ENCODE assay signal across 22 cellular contexts in the genomic region with DNA sequence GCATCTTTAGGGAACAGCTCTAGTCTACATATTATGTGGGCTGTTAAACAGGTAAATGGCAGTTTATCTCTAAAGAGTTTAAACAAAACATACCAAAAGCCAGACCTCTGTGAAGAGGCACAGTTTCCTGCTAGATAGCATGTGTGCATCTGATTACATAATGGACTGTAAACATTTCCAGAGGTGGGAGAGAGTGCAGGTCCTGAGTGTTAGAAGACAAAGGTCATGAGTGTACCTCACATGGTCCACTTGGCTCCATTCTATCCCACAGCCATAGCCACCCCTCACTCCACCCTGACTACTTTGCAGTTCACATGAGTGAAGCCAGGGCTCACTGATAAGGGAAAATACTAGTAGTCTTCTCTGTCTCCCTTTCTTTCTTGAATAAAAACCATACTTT.
"Had no signal": no experiment of that assay in that cellular context is flagged by ENCODE, and none has a peak within 500 bp of the region (broad histone marks: within the 10 kb centered on the region; RNA-seq: fewer than 3 reads in every experiment).

No MANE protein-coding gene starts in this region.

- ATAC-seq: activated CD4-positive, alpha-beta T cell treated with anti-CD3 and anti-CD28 coated beads for 36 hours; activated CD8-positive, alpha-beta memory T cell treated with anti-CD3 and anti-CD28 coated beads, Interleukin-2, amount 10 ng/mL, durations not matched to agents 7 days and 5 days; activated CD8-positive, alpha-beta T cell treated with anti-CD3 and anti-CD28 coated beads, Interleukin-2, amount 10 ng/mL, durations not matched to agents 7 days and 5 days; activated naive CD8-positive, alpha-beta T cell treated with anti-CD3 and anti-CD28 coated beads, Interleukin-2, amount 50 U/mL, for 24 hours; gastroesophageal sphincter; left lung; natural killer cell; stimulated activated naive B cell treated with anti-CD40 and anti-IgM and Interleukin-4, amounts not matched to agents 10 μg/mL and 1 μg/mL and 100 μg/mL, for 72 hours had no signal

- DNase-seq: activated CD4-positive, alpha-beta T cell treated with anti-CD3 and anti-CD28 coated beads for 36 hours; activated CD4-positive, CD25-positive, alpha-beta regulatory T cell; activated CD8-positive, alpha-beta memory T cell treated with anti-CD3 and anti-CD28 coated beads, Interleukin-2, amount 10 ng/mL, durations not matched to agents 7 days and 5 days; activated CD8-positive, alpha-beta T cell treated with anti-CD3 and anti-CD28 coated beads, Interleukin-2, amount 10 ng/mL, durations not matched to agents 7 days and 5 days; activated naive CD8-positive, alpha-beta T cell treated with anti-CD3 and anti-CD28 coated beads, Interleukin-2, amount 50 U/mL, for 24 hours; activated T-cell treated with anti-CD3 and anti-CD28 coated beads, Interleukin-2, amount 50 U/mL, for 48 hours; amygdala; caudate nucleus; cortex of kidney; hypothalamus; immature natural killer cell; kidney; left lung; mesendoderm; natural killer cell; stimulated activated CD4-positive, alpha-beta T cell treated with anti-CD3 and anti-CD28 coated beads, Interleukin-15, amount 100 ng/mL, for 24 hours; stimulated activated CD4-positive, alpha-beta T cell treated with anti-CD3 and anti-CD28 coated beads, Interleukin-2, amount 100 ng/mL, for 24 hours; stimulated activated naive B cell treated with anti-CD40 and anti-IgM and Interleukin-4, amounts not matched to agents 10 μg/mL and 1 μg/mL and 100 μg/mL, for 72 hours; stomach; thyroid gland; upper lobe of left lung had no signal
